Comparison of ENCODE assay signal across 21 cellular contexts in the genomic region with DNA sequence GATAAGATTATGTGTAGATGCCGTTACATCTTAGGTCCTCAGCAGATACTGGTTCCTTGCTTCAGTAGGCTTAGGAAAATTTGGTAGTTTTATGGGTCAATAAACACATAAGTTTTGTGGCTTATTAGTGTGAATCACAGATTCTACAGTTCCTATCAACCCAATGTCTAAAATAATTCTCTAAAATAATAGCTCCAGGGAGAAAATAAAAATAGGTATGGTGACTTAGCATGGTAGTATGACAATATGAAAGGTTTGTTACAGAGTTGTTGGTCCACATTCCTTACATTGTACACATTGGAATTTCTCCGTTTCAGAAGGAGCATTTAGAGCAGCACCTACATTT.
DNase-seq lines count a peak whose midpoint lies in the region; ATAC-seq, FAIRE-seq and TF ChIP-seq lines count a peak whose summit lies in the region.
"Had no signal": no experiment of that assay in that cellular context is flagged by ENCODE, and none has a peak within 500 bp of the region (broad histone marks: within the 10 kb centered on the region; RNA-seq: fewer than 3 reads in every experiment).

No MANE protein-coding gene starts in this region.

- H3K4me3 ChIP-seq in Caco-2 (ENCODE audit: low read depth, low read length) (no peak overlapping the region), OCI-LY1 (ENCODE audit: low read depth, low read length, poor library complexity, severe bottlenecking) (no peak overlapping the region), prostate gland (no peak overlapping the region)

- CTCF ChIA-PET in Caco-2 (lab: Charles Lee): interaction anchor here (0.6 kb wide), 1 partner anchor 32 kb away, joined by 3 read pairs; no protein-coding TSS in a partner anchor

- no peaks in the 10 kb centered on the region for H3K9me3 Mint-ChIP-seq in Caco-2 (ENCODE audit: unreplicated experiment)
- no peaks in the 10 kb centered on the region for H3K9me3 Mint-ChIP-seq in activated T-helper 17 cell treated with anti-CD3 and anti-CD28 coated beads, Interleukin-2, amount 50 U/mL, for 72 hours
- H3K9me3 Mint-ChIP-seq: activated naive CD8-positive, alpha-beta T cell treated with anti-CD3 and anti-CD28 coated beads, Interleukin-2, amount 50 U/mL, for 24 hours; IgD-negative memory B cell; nephron; stimulated activated effector memory CD8-positive, alpha-beta T cell treated with anti-CD3 and anti-CD28 coated beads, Interleukin-12 subunit alpha, Interleukin-12 subunit beta, amount 100 ng/mL, for 72 hours; T-helper 2 cell treated with Interferon-gamma antibody and Interleukin-4, amounts not matched to agents 5 μg/mL and 100 μg/mL, for 36 hours had no signal

- no peak overlapping the region for H3K4me2 ChIP-seq in OCI-LY1 (ENCODE audit: low read length)

- no peaks in the 10 kb centered on the region for H3K9me3 ChIP-seq in Caco-2
- peaks cover 11% of the 10 kb centered on the region for H3K9me3 ChIP-seq in OCI-LY1 (ENCODE audit: low read length)
- no peaks in the 10 kb centered on the region for H3K9me3 ChIP-seq in prostate gland

- H3F3A ChIP-seq in OCI-LY1 (ENCODE audit: insufficient read depth, low read length): no peaks in the 10 kb centered on the region

- no peaks in the 10 kb centered on the region for H3K9me2 ChIP-seq in OCI-LY1 (ENCODE audit: low read depth, low read length)

- 69% methylated on average over 2 of the region's 2 CpGs for WGBS in prostate gland

- H3K4me1 Mint-ChIP-seq in Caco-2 (ENCODE audit: low read depth, unreplicated experiment): peaks cover 25% of the 10 kb centered on the region
- peaks cover 6% of the 10 kb centered on the region for H3K4me1 Mint-ChIP-seq in activated T-helper 17 cell treated with anti-CD3 and anti-CD28 coated beads, Interleukin-2, amount 50 U/mL, for 72 hours

- intact Hi-C loops in Caco-2 (cut with micrococcal nuclease; ENCODE audit: unreplicated experiment) (loop anchor here (1.0 to 2.0 kb wide), 2 partner anchors 9 to 35 kb away; no protein-coding TSS in a partner anchor), prostate gland (cut with DNase I) (no loop called here)

- peak in 1 of 2 experiments; percentile 30 for DNase-seq in Caco-2
- peak; percentile 46 for DNase-seq in epithelial cell of prostate (ENCODE audit: low read depth, low spot score)
- DNase-seq in prostate gland (ENCODE audit: low spot score): no peak
- no peak for DNase-seq in GM12891 (ENCODE audit: insufficient read length, low spot score)
- DNase-seq in NCI-H1930 (lab: John Stamatoyannopoulos, UW): no peak
- DNase-seq in HUDEP-2 (lab: John Stamatoyannopoulos, UW; ENCODE audit: unreplicated experiment in 76 of 76): no peak
- DNase-seq: activated naive CD8-positive, alpha-beta T cell treated with anti-CD3 and anti-CD28 coated beads, Interleukin-2, amount 50 U/mL, for 24 hours; CD4-positive, alpha-beta memory T cell; glutamatergic neuron; mesenchymal stem cell; NCI-H1048; NCI-H2081 treated with DMSO at 0.1 percent for 48 hours; NCI-H510A had no signal

- H2AFZ ChIP-seq in OCI-LY1 (ENCODE audit: low read length): no peak overlapping the region

- H4K20me1 ChIP-seq in OCI-LY1 (ENCODE audit: insufficient read depth, low read length): no peaks in the 10 kb centered on the region

- peak overlapping the region; percentile 95 for H3K27ac Mint-ChIP-seq in Caco-2 (ENCODE audit: unreplicated experiment)
- H3K27ac Mint-ChIP-seq in activated T-helper 17 cell treated with anti-CD3 and anti-CD28 coated beads, Interleukin-2, amount 50 U/mL, for 72 hours: no peak overlapping the region
- H3K27ac Mint-ChIP-seq: activated naive CD8-positive, alpha-beta T cell treated with anti-CD3 and anti-CD28 coated beads, Interleukin-2, amount 50 U/mL, for 24 hours; IgD-negative memory B cell; stimulated activated effector memory CD8-positive, alpha-beta T cell treated with anti-CD3 and anti-CD28 coated beads, Interleukin-12 subunit alpha, Interleukin-12 subunit beta, amount 100 ng/mL, for 72 hours; T-helper 2 cell treated with Interferon-gamma antibody and Interleukin-4, amounts not matched to agents 5 μg/mL and 100 μg/mL, for 36 hours had no signal

- no peak for TF ChIP-seq CTCF in Caco-2 (IDR thresholded peaks at IDR 0.05; ENCODE audit: insufficient read depth in 1 of 2, low read depth in 1 of 2, low read length in 1 of 2, severe bottlenecking in 1 of 2, unreplicated experiment in 1 of 2)
- TF ChIP-seq CTCF in OCI-LY1 (IDR thresholded peaks at IDR 0.05; ENCODE audit: low read length): no peak
- no peak for TF ChIP-seq CTCF in prostate gland (IDR thresholded peaks at IDR 0.05)

- no peak for FAIRE-seq in GM12891 (lab: Jason Lieb, UNC)
- FAIRE-seq: H1, urothelium cell line had no signal

- H3K27ac ChIP-seq in OCI-LY1 (ENCODE audit: low read depth, low read length, poor library complexity, severe bottlenecking): peak overlapping the region; percentile 79
- H3K27ac ChIP-seq in epithelial cell of prostate: peak overlapping the region; percentile 72
- peak overlapping the region; percentile 34 to 69 for H3K27ac ChIP-seq in prostate gland

- no peaks in the 10 kb centered on the region for H3K27me3 Mint-ChIP-seq in Caco-2 (ENCODE audit: insufficient read depth, unreplicated experiment)
- no peaks in the 10 kb centered on the region for H3K27me3 Mint-ChIP-seq in activated T-helper 17 cell treated with anti-CD3 and anti-CD28 coated beads, Interleukin-2, amount 50 U/mL, for 72 hours
- H3K27me3 Mint-ChIP-seq: activated naive CD8-positive, alpha-beta T cell treated with anti-CD3 and anti-CD28 coated beads, Interleukin-2, amount 50 U/mL, for 24 hours; CD4-positive, alpha-beta memory T cell; IgD-negative memory B cell had no signal

- POLR2A ChIA-PET in Caco-2 (lab: Charles Lee): interaction anchor here (1.0 kb wide), 1 partner anchor 9 kb away, joined by 4 read pairs; no protein-coding TSS in a partner anchor

- no peaks in the 10 kb centered on the region for H3K79me2 ChIP-seq in OCI-LY1 (ENCODE audit: insufficient read depth, low read length)

- H3K36me3 Mint-ChIP-seq in Caco-2 (ENCODE audit: insufficient read depth, unreplicated experiment): peaks cover 18% of the 10 kb centered on the region
- H3K36me3 Mint-ChIP-seq in activated T-helper 17 cell treated with anti-CD3 and anti-CD28 coated beads, Interleukin-2, amount 50 U/mL, for 72 hours (ENCODE audit: low read depth): peaks cover 5% of the 10 kb centered on the region
- H3K36me3 Mint-ChIP-seq: stimulated activated effector memory CD8-positive, alpha-beta T cell treated with anti-CD3 and anti-CD28 coated beads, Interleukin-12 subunit alpha, Interleukin-12 subunit beta, amount 100 ng/mL, for 72 hours had no signal

- no peak for ATAC-seq in activated T-helper 17 cell treated with anti-CD3 and anti-CD28 coated beads, Interleukin-2, amount 50 U/mL, for 72 hours (replicated peaks)
- ATAC-seq: activated naive CD8-positive, alpha-beta T cell treated with anti-CD3 and anti-CD28 coated beads, Interleukin-2, amount 50 U/mL, for 24 hours; stimulated activated effector memory CD8-positive, alpha-beta T cell treated with anti-CD3 and anti-CD28 coated beads, Interleukin-12 subunit alpha, Interleukin-12 subunit beta, amount 100 ng/mL, for 72 hours had no signal

- H3K4me3 Mint-ChIP-seq in Caco-2 (ENCODE audit: unreplicated experiment): no peak overlapping the region
- no peak overlapping the region for H3K4me3 Mint-ChIP-seq in activated T-helper 17 cell treated with anti-CD3 and anti-CD28 coated beads, Interleukin-2, amount 50 U/mL, for 72 hours
- H3K4me3 Mint-ChIP-seq: activated naive CD8-positive, alpha-beta T cell treated with anti-CD3 and anti-CD28 coated beads, Interleukin-2, amount 50 U/mL, for 24 hours; CD4-positive, alpha-beta memory T cell; IgD-negative memory B cell; nephron; stimulated activated effector memory CD8-positive, alpha-beta T cell treated with anti-CD3 and anti-CD28 coated beads, Interleukin-12 subunit alpha, Interleukin-12 subunit beta, amount 100 ng/mL, for 72 hours; T-helper 2 cell treated with Interferon-gamma antibody and Interleukin-4, amounts not matched to agents 5 μg/mL and 100 μg/mL, for 36 hours had no signal

- no TSS peak for BruUV-seq in Caco-2 (replicated peaks; lab: Mats Ljungman, UMichigan)

- H3K36me3 ChIP-seq in Caco-2 (ENCODE audit: control insufficient read depth, insufficient read depth, low read length) (peaks cover 1% of the 10 kb centered on the region; the same call in 1 of the 2 replicates), OCI-LY1 (ENCODE audit: insufficient read depth, low read length) (peaks cover 37% of the 10 kb centered on the region), prostate gland (no peaks in the 10 kb centered on the region)

- TF ChIP-seq POLR2A in prostate gland (IDR thresholded peaks at IDR 0.05): no peak
- no peak for TF ChIP-seq POLR2A in GM12891 (IDR thresholded peaks at IDR 0.05; ENCODE audit: low read depth, low read length)

- no peak overlapping the region for H3K9ac ChIP-seq in OCI-LY1 (ENCODE audit: low read length)

- H3K4me1 ChIP-seq in Caco-2: peaks cover 50% of the 10 kb centered on the region
- peaks cover 49% of the 10 kb centered on the region for H3K4me1 ChIP-seq in OCI-LY1 (ENCODE audit: insufficient read depth, low read length, severe bottlenecking)
- H3K4me1 ChIP-seq in prostate gland (replicated peaks): peaks cover 3% of the 10 kb centered on the region

- H3K27me3 ChIP-seq in Caco-2 (replicated peaks; ENCODE audit: control insufficient read depth, insufficient read depth, low read length): no peaks in the 10 kb centered on the region
- H3K27me3 ChIP-seq in OCI-LY1 (ENCODE audit: insufficient read depth, low read length): no peaks in the 10 kb centered on the region
- no peaks in the 10 kb centered on the region for H3K27me3 ChIP-seq in prostate gland (replicated peaks; ENCODE audit: insufficient read depth)

TF ChIP-seq in GM12891, 5 proteins besides CTCF, POLR2A, EP300 and RAD21:
- TF ChIP-seq POU2F2 (IDR thresholded peaks at IDR 0.05; ENCODE audit: low read depth, low read length) (no peak), POLR2AphosphoS5 (IDR thresholded peaks at IDR 0.05; ENCODE audit: low read depth, low read length) (no peak), TAF1 (IDR thresholded peaks at IDR 0.05; ENCODE audit: low read depth, low read length) (no peak), PAX5 (IDR thresholded peaks at IDR 0.05; ENCODE audit: insufficient read depth, low read length, severe bottlenecking) (no peak), SPI1 (IDR thresholded peaks at IDR 0.05; ENCODE audit: low read depth, low read length) (no peak)
TF ChIP-seq in GM12891: peak in this region for 0.
